25 cellular contexts compared by ENCODE assay signal in the genomic region with DNA sequence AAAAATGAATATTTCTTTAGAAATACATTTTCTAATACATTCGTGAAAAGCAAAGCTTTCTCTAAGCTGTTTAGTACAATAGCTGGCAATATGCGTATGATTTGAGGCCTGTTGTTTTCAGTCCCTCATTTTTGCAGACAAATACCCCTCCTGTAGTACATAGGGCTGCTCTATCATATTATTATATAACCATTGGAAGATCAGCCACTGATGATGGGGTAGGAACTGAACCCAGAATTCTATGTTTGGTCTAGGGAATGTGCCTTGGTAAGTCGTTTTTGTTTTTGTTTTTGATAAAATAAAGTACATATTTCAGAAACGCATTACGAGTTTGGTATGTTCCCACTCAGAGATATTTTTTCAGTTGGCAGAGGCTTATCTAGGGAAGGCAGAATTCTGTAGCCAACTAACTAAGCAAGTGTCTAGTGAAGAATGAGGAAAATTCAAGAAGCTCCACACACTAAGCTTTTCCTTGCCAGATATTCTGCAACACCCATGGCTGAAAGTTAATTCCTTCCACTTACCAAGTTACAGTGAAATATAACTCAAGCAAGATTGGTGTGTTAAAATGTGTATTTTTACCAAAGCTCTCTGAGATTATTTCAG.
A peak's percentile ranks its signal among the peaks of the same experiment; 100 is the strongest.
DNase-seq lines count a peak whose midpoint lies in the region; ATAC-seq and TF ChIP-seq lines count a peak whose summit lies in the region.
"Had no signal": no experiment of that assay in that cellular context is flagged by ENCODE, and none has a peak within 500 bp of the region (broad histone marks: within the 10 kb centered on the region; RNA-seq: fewer than 3 reads in every experiment).

No MANE protein-coding gene starts in this region.

- TF ChIP-seq CTCF in fibroblast of lung (conservative IDR thresholded peaks at IDR 0.05 in 1 of 2, IDR thresholded peaks at IDR 0.05 in 1 of 2; ENCODE audit: low read depth in 1 of 2, low read length in 2 of 2) = no peak
- TF ChIP-seq CTCF in left lung (IDR thresholded peaks at IDR 0.05) = no peak

- H3K9me3 Mint-ChIP-seq in activated CD4-positive, alpha-beta memory T cell treated with anti-CD3 and anti-CD28 coated beads for 36 hours = no peaks in the 10 kb centered on the region
- H3K9me3 Mint-ChIP-seq: activated CD4-positive, alpha-beta T cell treated with anti-CD3 and anti-CD28 coated beads, Interleukin-2, amount 10 ng/mL, durations not matched to agents 7 days and 5 days; memory B cell had no signal

- ATAC-seq in left lung (peak; percentile 43), GM18502 (IDR thresholded peaks at IDR 0.05; ENCODE audit: poor library complexity, unreplicated experiment) (no peak)
- ATAC-seq: A549; activated naive CD8-positive, alpha-beta T cell treated with anti-CD3 and anti-CD28 coated beads, Interleukin-2, amount 50 U/mL, for 24 hours; esophagus mucosa; GM12878; naive thymus-derived CD4-positive, alpha-beta T cell; PC-3 had no signal

- H3K27ac ChIP-seq in fibroblast of lung (ENCODE audit: insufficient read depth, low read length) (no peak overlapping the region), left lung (no peak overlapping the region)
- H3K27ac ChIP-seq: A549, HL-60 had no signal

- H3K27me3 Mint-ChIP-seq in activated CD4-positive, alpha-beta memory T cell treated with anti-CD3 and anti-CD28 coated beads for 36 hours = no peaks in the 10 kb centered on the region
- H3K27me3 Mint-ChIP-seq: activated CD4-positive, alpha-beta T cell treated with anti-CD3 and anti-CD28 coated beads, Interleukin-2, amount 10 ng/mL, durations not matched to agents 7 days and 5 days; activated naive CD8-positive, alpha-beta T cell treated with anti-CD3 and anti-CD28 coated beads, Interleukin-2, amount 50 U/mL, for 24 hours; central memory CD8-positive, alpha-beta T cell; memory B cell; naive thymus-derived CD4-positive, alpha-beta T cell had no signal

- CTCF ChIA-PET in activated CD4-positive, alpha-beta memory T cell treated with anti-CD3 and anti-CD28 coated beads for 36 hours (lab: Charles Lee) = no interaction called here

- peak; percentile 44 for DNase-seq in AG08395 (ENCODE audit: low spot score)
- DNase-seq in LHCN-M2 (ENCODE audit: low read depth) = peak; percentile 35
- peak; percentile 51 to 86 for DNase-seq in fibroblast of lung (ENCODE audit: low read depth in 2 of 2)
- DNase-seq in left lung = no peak
- no peak for DNase-seq in NCI-H187 treated with DMSO at 0.1 percent for 48 hours (lab: John Stamatoyannopoulos, UW)
- no peak for DNase-seq in NCI-H2081 treated with DMSO at 0.1 percent for 48 hours (lab: John Stamatoyannopoulos, UW)
- no peak for DNase-seq in activated CD4-positive, alpha-beta memory T cell treated with anti-CD3 and anti-CD28 coated beads for 36 hours
- DNase-seq: activated CD4-positive, alpha-beta T cell treated with anti-CD3 and anti-CD28 coated beads, Interleukin-2, amount 10 ng/mL, durations not matched to agents 7 days and 5 days; activated naive CD8-positive, alpha-beta T cell treated with anti-CD3 and anti-CD28 coated beads, Interleukin-2, amount 50 U/mL, for 24 hours; effector CD8-positive, alpha-beta T cell; GOT3; immature natural killer cell; MM.1S; naive thymus-derived CD4-positive, alpha-beta T cell; NCI-H1436 treated with DMSO at 0.1 percent for 48 hours; NCI-H2171 treated with DMSO at 0.1 percent for 48 hours; PC-3 had no signal

- POLR2A ChIA-PET in activated CD4-positive, alpha-beta memory T cell treated with anti-CD3 and anti-CD28 coated beads for 36 hours (lab: Charles Lee) = no interaction called here

- H2AFZ ChIP-seq in fibroblast of lung (ENCODE audit: low read length) = no peak overlapping the region

- no peaks in the 10 kb centered on the region for H3K9me3 ChIP-seq in fibroblast of lung (ENCODE audit: control insufficient read depth, insufficient read depth, low read depth, low read length)
- no peaks in the 10 kb centered on the region for H3K9me3 ChIP-seq in left lung
- H3K9me3 ChIP-seq: A549 had no signal

- H3K27ac Mint-ChIP-seq in activated CD4-positive, alpha-beta memory T cell treated with anti-CD3 and anti-CD28 coated beads for 36 hours = no peak overlapping the region
- H3K27ac Mint-ChIP-seq: activated CD4-positive, alpha-beta T cell treated with anti-CD3 and anti-CD28 coated beads, Interleukin-2, amount 10 ng/mL, durations not matched to agents 7 days and 5 days; activated naive CD8-positive, alpha-beta T cell treated with anti-CD3 and anti-CD28 coated beads, Interleukin-2, amount 50 U/mL, for 24 hours; CD14-positive monocyte; immature natural killer cell; memory B cell; naive thymus-derived CD4-positive, alpha-beta T cell had no signal

- no peaks in the 10 kb centered on the region for H3K4me1 ChIP-seq in fibroblast of lung (ENCODE audit: control insufficient read depth, extremely low read depth, insufficient read depth, low read length)
- H3K4me1 ChIP-seq in left lung = no peaks in the 10 kb centered on the region

- no peaks in the 10 kb centered on the region for H3K36me3 Mint-ChIP-seq in activated CD4-positive, alpha-beta memory T cell treated with anti-CD3 and anti-CD28 coated beads for 36 hours
- H3K36me3 Mint-ChIP-seq: CD14-positive monocyte; memory B cell; naive thymus-derived CD4-positive, alpha-beta T cell had no signal

- no peaks in the 10 kb centered on the region for H3K4me1 Mint-ChIP-seq in activated CD4-positive, alpha-beta memory T cell treated with anti-CD3 and anti-CD28 coated beads for 36 hours (ENCODE audit: low read depth)
- H3K4me1 Mint-ChIP-seq: activated CD4-positive, alpha-beta T cell treated with anti-CD3 and anti-CD28 coated beads, Interleukin-2, amount 10 ng/mL, durations not matched to agents 7 days and 5 days; activated naive CD8-positive, alpha-beta T cell treated with anti-CD3 and anti-CD28 coated beads, Interleukin-2, amount 50 U/mL, for 24 hours; CD14-positive monocyte; central memory CD8-positive, alpha-beta T cell; immature natural killer cell; memory B cell; naive thymus-derived CD4-positive, alpha-beta T cell had no signal

- no peak overlapping the region for H3K4me3 Mint-ChIP-seq in activated CD4-positive, alpha-beta memory T cell treated with anti-CD3 and anti-CD28 coated beads for 36 hours
- H3K4me3 Mint-ChIP-seq: activated CD4-positive, alpha-beta T cell treated with anti-CD3 and anti-CD28 coated beads, Interleukin-2, amount 10 ng/mL, durations not matched to agents 7 days and 5 days; activated naive CD8-positive, alpha-beta T cell treated with anti-CD3 and anti-CD28 coated beads, Interleukin-2, amount 50 U/mL, for 24 hours; CD14-positive monocyte; central memory CD8-positive, alpha-beta T cell; immature natural killer cell; memory B cell; naive thymus-derived CD4-positive, alpha-beta T cell had no signal

- H3K79me2 ChIP-seq in fibroblast of lung (ENCODE audit: control insufficient read depth, insufficient read depth, low read length) = no peaks in the 10 kb centered on the region

- no peaks in the 10 kb centered on the region for H3K36me3 ChIP-seq in fibroblast of lung (ENCODE audit: control insufficient read depth, insufficient read depth, low read length)
- H3K36me3 ChIP-seq in left lung = no peaks in the 10 kb centered on the region

- H3K27me3 ChIP-seq in fibroblast of lung (ENCODE audit: control insufficient read depth, insufficient read depth, low read length) (no peaks in the 10 kb centered on the region), left lung (no peaks in the 10 kb centered on the region)

- intact Hi-C loops in left lung (cut with DNase I) = no loop called here
- intact Hi-C loops in activated CD4-positive, alpha-beta memory T cell treated with anti-CD3 and anti-CD28 coated beads for 36 hours (cut with micrococcal nuclease) = no loop called here

- no peaks in the 10 kb centered on the region for H4K20me1 ChIP-seq in fibroblast of lung (ENCODE audit: control insufficient read depth, extremely low read depth, insufficient read depth, low read length)

- H3K9ac ChIP-seq in fibroblast of lung (ENCODE audit: insufficient read depth, low read length) = no peak overlapping the region

- H3K4me3 ChIP-seq in fibroblast of lung (replicated peaks in 1 of 4; ENCODE audit: control extremely low read depth in 1 of 4, insufficient read depth in 1 of 4, low read depth in 3 of 4, low read length in 4 of 4) (no peak overlapping the region), left lung (no peak overlapping the region)
- H3K4me3 ChIP-seq: A549, GM12878 had no signal

- no peak overlapping the region for H3K4me2 ChIP-seq in fibroblast of lung (ENCODE audit: extremely low read depth, insufficient read depth, low read length)
- H3K4me2 ChIP-seq: A549 had no signal

Comparison
In these comparisons a context has a peak if more than half of its experiments do, and no peak if none do; other contexts are left out.
1. DNase-seq: peak in AG08395 (single experiment), LHCN-M2 (single experiment) and fibroblast of lung (2 of 2); none in left lung (0 of 2), NCI-H187 treated with DMSO at 0.1 percent for 48 hours (single experiment), NCI-H2081 treated with DMSO at 0.1 percent for 48 hours (single experiment) and activated CD4-positive, alpha-beta memory T cell treated with anti-CD3 and anti-CD28 coated beads for 36 hours (single experiment).